Comparison of ENCODE assay signal across 11 cellular contexts in the genomic region with DNA sequence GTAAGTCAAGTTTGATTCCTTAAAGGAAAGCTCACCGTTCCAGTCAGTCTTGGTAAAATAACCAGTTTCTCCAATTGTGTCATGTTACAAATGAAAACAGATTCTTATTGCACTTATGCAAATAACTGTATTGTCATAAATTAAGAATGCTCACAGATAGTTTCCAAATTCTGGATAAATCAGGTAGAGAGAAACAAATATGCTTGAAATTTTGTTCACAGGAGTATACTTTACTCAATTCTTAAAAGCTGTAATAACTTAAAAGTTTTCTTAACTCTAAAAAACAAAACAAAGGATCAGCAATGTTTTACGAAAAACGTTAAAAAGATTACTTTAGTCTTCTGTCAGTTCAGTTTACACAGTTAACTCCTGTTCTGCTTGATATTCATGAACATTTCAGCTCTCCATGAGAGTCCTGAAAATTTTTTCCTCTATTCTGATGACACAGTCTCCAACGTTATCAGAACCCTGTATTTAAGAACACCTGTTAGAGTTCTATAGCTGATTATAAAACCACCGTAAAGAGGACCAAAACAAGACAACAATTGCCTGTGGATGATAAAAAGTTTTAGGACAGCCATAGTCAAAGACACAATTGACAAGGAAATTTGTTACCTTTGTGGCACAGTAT. TPM values are rescaled to one million over a fixed set of nuclear protein-coding genes. Genes with fewer than 3 reads are reported as not detected.
"Had no signal": no experiment of that assay in that cellular context is flagged by ENCODE, and none has a peak within 500 bp of the region (broad histone marks: within the 10 kb centered on the region; RNA-seq: fewer than 3 reads in every experiment).

No MANE protein-coding gene starts in this region.

- H3K27ac ChIP-seq: GM23248, HL-60, KMS-11 had no signal

- H3K4me2 ChIP-seq: KMS-11 had no signal

- DNase-seq: GM23248, GOT3, H7, IMR-90, KBM-7 had no signal

- H3K9ac ChIP-seq: GM23248, KMS-11 had no signal

- H3K4me1 ChIP-seq: HAP-1 had no signal

- H3K4me3 ChIP-seq: GM23248, HAP-1 had no signal

- H2AFZ ChIP-seq: GM23248 had no signal

- H3K36me3 ChIP-seq: HAP-1 had no signal

- ATAC-seq: HCT116 had no signal

RNA-seq across cellular contexts. Expression of a gene that starts 4.4 kb away (rescaled TPM):
- total RNA-seq: GM23248, H4, HT1080, IMR-90 had no signal
- polyA plus RNA-seq: GM23248 had no signal

RNA-seq across cellular contexts. Expression of a gene that starts 27.9 kb away (rescaled TPM):
- total RNA-seq: GM23248, H4, H7, HT1080, IMR-90 had no signal
- polyA plus RNA-seq: GM23248, IMR-90 had no signal
